ENCODE assay signal across 9 cellular contexts in the genomic region with DNA sequence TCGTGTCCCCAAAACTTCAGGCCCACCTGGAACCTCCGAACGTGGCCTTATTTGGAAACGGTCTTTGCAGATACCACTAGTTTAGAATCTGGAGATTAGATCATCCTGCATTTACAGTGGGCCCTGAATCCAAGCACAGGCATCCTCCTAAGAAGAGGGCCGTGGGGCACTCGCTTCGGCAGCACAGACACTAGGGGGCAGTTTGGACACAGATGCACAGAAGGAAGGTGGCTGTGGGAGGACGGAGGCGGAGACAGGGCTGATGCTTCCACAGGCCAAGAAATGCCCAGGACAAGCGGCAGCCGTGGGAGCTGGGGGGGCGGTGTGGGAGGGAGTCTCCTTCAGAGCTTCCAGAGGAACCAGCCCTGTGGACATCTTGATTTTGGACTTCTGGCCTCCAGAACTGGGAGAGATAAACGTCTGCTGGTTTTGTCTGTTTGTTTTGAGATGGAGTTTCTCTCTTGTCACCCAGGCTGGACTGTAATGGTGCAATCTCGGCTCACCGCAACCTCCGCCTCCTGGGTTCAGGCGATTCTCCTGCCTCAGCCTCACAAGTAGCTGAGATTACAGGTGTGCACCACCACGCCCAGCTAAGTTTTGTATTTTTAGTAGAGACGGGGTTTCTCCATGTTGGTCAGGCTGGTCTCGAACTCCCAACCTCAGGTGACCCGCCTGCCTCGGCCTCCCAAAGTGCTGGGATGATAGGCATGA. TPM values are rescaled to one million over a fixed set of nuclear protein-coding genes. Genes with fewer than 3 reads are reported as not detected.
DNase-seq lines count a peak whose midpoint lies in the region; FAIRE-seq and TF ChIP-seq lines count a peak whose summit lies in the region.
"Not testable (repeated sequence)": the region's sequence is repeated elsewhere in the genome, so short reads cannot be mapped to it uniquely, and the experiment has no call there.
"Had no signal": no experiment of that assay in that cellular context is flagged by ENCODE, and none has a peak within 500 bp of the region (broad histone marks: within the 10 kb centered on the region; RNA-seq: fewer than 3 reads in every experiment).

No MANE protein-coding gene starts in this region.

- WGBS in stomach, 5 donors, result 39 to 45% (median 41%) methylated on average over 21 to 22 of the region's 22 CpGs

- H3K4me3 ChIP-seq in SJSA1; foreskin fibroblast (ENCODE audit: low read depth in 1 of 2, low read length in 2 of 2); stomach: not testable (repeated sequence)

- not testable (repeated sequence) for TF ChIP-seq EP300 in stomach (IDR thresholded peaks at IDR 0.05)

- H3K9me3 ChIP-seq in SJSA1 (replicated peaks); stomach: not testable (repeated sequence)

- H3K27ac ChIP-seq in SJSA1, stomach: not testable (repeated sequence)

- not testable (repeated sequence) for H3K4me1 ChIP-seq in SJSA1 (replicated peaks)
- H3K4me1 ChIP-seq in stomach, result peaks cover 0 to 16% (median 12%) of the 10 kb centered on the region in 4 donors

- peaks cover 10% of the 10 kb centered on the region; the same call in 1 of the 2 replicates for H3K27me3 ChIP-seq in SJSA1 (replicated peaks)
- peaks cover 0 to 69% (median 12%) of the 10 kb centered on the region in 3 donors for H3K27me3 ChIP-seq in stomach

- TF ChIP-seq CTCF in foreskin fibroblast (IDR thresholded peaks at IDR 0.05; ENCODE audit: low read depth, low read length), result peak; percentile 71
- TF ChIP-seq CTCF in stomach (IDR thresholded peaks at IDR 0.05), result peak in 3 of 7 experiments; percentile 15 to 35 (median 15)

- DNase-seq in COLO829 (ENCODE audit: low spot score) (peak; percentile 40), H54 (ENCODE audit: insufficient read length, low spot score) (peak; percentile 90), NCI-H1694 treated with DMSO at 0.1 percent for 48 hours (lab: John Stamatoyannopoulos, UW) (peak; percentile 39), SJSA1 (ENCODE audit: low read depth in 1 of 2, low spot score in 2 of 2) (peak; percentile 25 to 64), amniotic stem cell (lab: John Stamatoyannopoulos, UW) (peak; percentile 36), foreskin fibroblast (peak; percentile 60 to 84), midbrain (lab: John Stamatoyannopoulos, UW) (peak; percentile 21), stomach (peak; percentile 54)

- intact Hi-C loops in stomach (cut with DNase I; ENCODE audit: low total_unique reads), result not testable (repeated sequence)

- H3K36me3 ChIP-seq in SJSA1, stomach: not testable (repeated sequence)

- peak; percentile 90 for FAIRE-seq in H54 (lab: Jason Lieb, UNC)

- not testable (repeated sequence) for TF ChIP-seq POLR2A in H54 (IDR thresholded peaks at IDR 0.05; ENCODE audit: low read depth, low read length); stomach (IDR thresholded peaks at IDR 0.05)

RNA-seq across cellular contexts. Expression of gene LCN8, which starts 2.9 kb away (rescaled TPM):
- not detected in 2 replicates for total RNA-seq in SJSA1 (2014; rRNA removed; shearing (Covaris generic))
- total RNA-seq in stomach, result not detected
- polyA plus RNA-seq in stomach, result not detected
- total RNA-seq: glomerular endothelial cell had no signal

RNA-seq across cellular contexts. Expression of gene LCN15, which starts 3.3 kb away (rescaled TPM):
- total RNA-seq in SJSA1 (2014; rRNA removed; shearing (Covaris generic)), result not detected in 2 replicates
- total RNA-seq in stomach, result not detected
- polyA plus RNA-seq in stomach, result not detected

RNA-seq across cellular contexts. Expression of gene LCN6, which starts 12.7 kb away (rescaled TPM):
- total RNA-seq in SJSA1 (2014; rRNA removed; shearing (Covaris generic)), result not detected in 2 replicates
- 10 to 100 TPM in 2 of 5 donors, 1 to 10 TPM in 1, not detected in 2; 7.0 to 31.2 (median 12.5) TPM for total RNA-seq in stomach
- polyA plus RNA-seq in stomach, result 10 to 100 TPM; 18.8 to 23.2 (median 19.5) TPM
- total RNA-seq: glomerular endothelial cell had no signal

RNA-seq across cellular contexts. Expression of gene LCN10, which starts 18.2 kb away (rescaled TPM):
- total RNA-seq in SJSA1 (2014; rRNA removed; shearing (Covaris generic)), result not detected in 2 replicates
- 10 to 100 TPM in 1 of 5 donors, 1 to 10 TPM in 3, under 1 TPM in 1; 0.58 to 25.5 (median 4.9) TPM for total RNA-seq in stomach
- polyA plus RNA-seq in stomach, result 10 to 100 TPM in 2 of 3 donors, 1 to 10 TPM in 1; 7.7 to 18.4 (median 10.2) TPM
- total RNA-seq: glomerular endothelial cell had no signal

RNA-seq across cellular contexts. Expression of gene TMEM141, which starts 30.2 kb away (rescaled TPM):
- 33.5 and 44.6 TPM in 2 replicates for total RNA-seq in SJSA1 (2014; rRNA removed; shearing (Covaris generic))
- total RNA-seq in stomach, result 100 to 1,000 TPM in 1 of 5 donors, 10 to 100 TPM in 4; 11.1 to 152 (median 64.5) TPM
- 100 to 1,000 TPM; 139 to 219 (median 195) TPM for polyA plus RNA-seq in stomach

Comparison
In these comparisons a context has a peak if more than half of its experiments do, and no peak if none do; other contexts are left out.
1. DNase-seq: peak in every context shown above with its lines; median percentile 90 in H54; 72 in foreskin fibroblast; 54 in stomach; 44 in SJSA1; 40 in COLO829; 39 in NCI-H1694 treated with DMSO at 0.1 percent for 48 hours; 36 in amniotic stem cell; 21 in midbrain.